10 cellular contexts compared by ENCODE assay signal in the genomic region with DNA sequence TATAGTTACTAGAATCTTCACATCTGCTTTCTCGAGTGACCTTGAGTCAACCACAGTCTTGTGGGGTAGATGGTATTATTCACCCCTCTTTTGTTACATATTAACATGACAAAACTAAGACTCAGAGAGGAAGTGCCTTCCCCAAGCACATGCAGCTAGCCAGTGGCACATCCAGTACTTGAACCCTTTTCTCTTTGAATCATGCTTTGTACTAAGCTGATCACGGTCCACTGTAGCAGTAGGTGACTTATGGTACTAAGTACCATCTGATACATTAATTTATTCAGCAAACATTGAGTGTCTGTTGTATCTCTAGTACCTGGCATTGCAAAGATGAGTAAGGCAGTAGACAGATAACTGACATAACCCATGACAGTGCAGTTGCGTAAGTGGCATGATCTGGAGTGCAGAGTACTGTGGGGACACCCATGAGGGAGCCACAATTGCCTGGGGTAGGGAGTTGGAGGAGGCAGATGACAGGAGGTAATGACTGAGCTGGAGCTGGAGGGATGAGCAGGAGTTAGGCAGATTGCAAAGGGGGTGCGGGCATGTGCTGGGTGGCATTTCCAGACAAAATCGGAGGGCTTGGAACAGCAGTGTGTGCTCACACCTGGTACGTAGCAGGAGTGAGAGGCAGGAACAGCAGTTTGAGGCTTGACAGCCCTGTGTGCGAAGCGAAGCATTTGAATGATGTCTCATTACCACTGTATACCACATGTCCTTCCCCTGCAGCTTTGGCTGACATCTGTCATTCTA. TPM values are rescaled to one million over a fixed set of nuclear protein-coding genes. Genes with fewer than 3 reads are reported as not detected.
DNase-seq lines count a peak whose midpoint lies in the region; ATAC-seq and TF ChIP-seq lines count a peak whose summit lies in the region.
"Had no signal": no experiment of that assay in that cellular context is flagged by ENCODE, and none has a peak within 500 bp of the region (broad histone marks: within the 10 kb centered on the region; RNA-seq: fewer than 3 reads in every experiment).

No MANE protein-coding gene starts in this region.

- DNase-seq in AG10803 (ENCODE audit: low read depth): peak; percentile 58
- DNase-seq in stimulated activated naive B cell treated with anti-CD40 and anti-IgM and Interleukin-4, amounts not matched to agents 10 μg/mL and 1 μg/mL and 100 μg/mL, for 72 hours: no peak
- no peak for DNase-seq in activated effector memory CD4-positive, alpha-beta T cell treated with Interleukin-2 at 50 U/mL for 16 hours
- DNase-seq in Karpas-422: no peak
- DNase-seq in cerebellar cortex (ENCODE audit: low spot score): no peak
- DNase-seq: activated naive CD8-positive, alpha-beta T cell treated with anti-CD3 and anti-CD28 coated beads, Interleukin-2, amount 10 ng/mL, durations not matched to agents 7 days and 5 days had no signal

- H4K20me1 ChIP-seq in Karpas-422 (ENCODE audit: insufficient read depth, low read depth, low read length): peaks cover 27% of the 10 kb centered on the region

- no peaks in the 10 kb centered on the region for H3K27me3 Mint-ChIP-seq in brain
- H3K27me3 Mint-ChIP-seq in stimulated activated naive B cell treated with anti-CD40 and anti-IgM and Interleukin-4, amounts not matched to agents 10 μg/mL and 1 μg/mL and 100 μg/mL, for 72 hours: no peaks in the 10 kb centered on the region
- H3K27me3 Mint-ChIP-seq: activated naive CD8-positive, alpha-beta T cell treated with anti-CD3 and anti-CD28 coated beads, Interleukin-2, amount 10 ng/mL, durations not matched to agents 7 days and 5 days had no signal

- H3K4me3 Mint-ChIP-seq in brain: no peak overlapping the region
- H3K4me3 Mint-ChIP-seq in stimulated activated naive B cell treated with anti-CD40 and anti-IgM and Interleukin-4, amounts not matched to agents 10 μg/mL and 1 μg/mL and 100 μg/mL, for 72 hours: no peak overlapping the region
- H3K4me3 Mint-ChIP-seq: activated naive CD8-positive, alpha-beta T cell treated with anti-CD3 and anti-CD28 coated beads, Interleukin-2, amount 10 ng/mL, durations not matched to agents 7 days and 5 days had no signal

- no peak overlapping the region for H3K4me2 ChIP-seq in Karpas-422 (ENCODE audit: low read depth, low read length, poor library complexity, severe bottlenecking)

- peak; percentile 77 for ATAC-seq in GM19324 (IDR thresholded peaks at IDR 0.05; ENCODE audit: low FRiP score, unreplicated experiment)
- peak; percentile 84 for ATAC-seq in HG03342 (IDR thresholded peaks at IDR 0.05; ENCODE audit: unreplicated experiment)
- peak; percentile 89 to 92 for ATAC-seq in stimulated activated naive B cell treated with anti-CD40 and anti-IgM and Interleukin-4, amounts not matched to agents 10 μg/mL and 1 μg/mL and 100 μg/mL, for 72 hours (replicated peaks)

- H3K4me3 ChIP-seq in AG10803 (ENCODE audit: low read length): no peak overlapping the region
- no peak overlapping the region for H3K4me3 ChIP-seq in Karpas-422 (ENCODE audit: low read length)

- H3K4me1 ChIP-seq in Karpas-422 (ENCODE audit: low read length): peaks cover 36% of the 10 kb centered on the region

- no peak overlapping the region for H3K9ac ChIP-seq in Karpas-422 (ENCODE audit: low read length)
- H3K9ac ChIP-seq: parathyroid adenoma had no signal

- H3K27ac Mint-ChIP-seq in brain: peak overlapping the region in 3 of 5 experiments; percentile 21 to 51 (median 25)
- H3K27ac Mint-ChIP-seq in stimulated activated naive B cell treated with anti-CD40 and anti-IgM and Interleukin-4, amounts not matched to agents 10 μg/mL and 1 μg/mL and 100 μg/mL, for 72 hours: no peak overlapping the region
- H3K27ac Mint-ChIP-seq: activated naive CD8-positive, alpha-beta T cell treated with anti-CD3 and anti-CD28 coated beads, Interleukin-2, amount 10 ng/mL, durations not matched to agents 7 days and 5 days had no signal

- peaks cover 30% of the 10 kb centered on the region for H3K36me3 Mint-ChIP-seq in brain
- H3K36me3 Mint-ChIP-seq in stimulated activated naive B cell treated with anti-CD40 and anti-IgM and Interleukin-4, amounts not matched to agents 10 μg/mL and 1 μg/mL and 100 μg/mL, for 72 hours: peaks cover 18 to 32% of the 10 kb centered on the region in 2 donors

- H3K9me3 Mint-ChIP-seq in brain: peaks cover 0 to 10% (median 0%) of the 10 kb centered on the region in 5 experiments
- H3K9me3 Mint-ChIP-seq in stimulated activated naive B cell treated with anti-CD40 and anti-IgM and Interleukin-4, amounts not matched to agents 10 μg/mL and 1 μg/mL and 100 μg/mL, for 72 hours: peaks cover 0 to 5% of the 10 kb centered on the region in 2 donors
- H3K9me3 Mint-ChIP-seq: activated naive CD8-positive, alpha-beta T cell treated with anti-CD3 and anti-CD28 coated beads, Interleukin-2, amount 10 ng/mL, durations not matched to agents 7 days and 5 days had no signal

- H3K36me3 ChIP-seq in Karpas-422 (ENCODE audit: insufficient read depth, low read length): no peaks in the 10 kb centered on the region

- peaks cover 64% of the 10 kb centered on the region for H3K4me1 Mint-ChIP-seq in brain
- H3K4me1 Mint-ChIP-seq in stimulated activated naive B cell treated with anti-CD40 and anti-IgM and Interleukin-4, amounts not matched to agents 10 μg/mL and 1 μg/mL and 100 μg/mL, for 72 hours: peaks cover 42 to 69% of the 10 kb centered on the region in 2 donors

- H3K9me3 ChIP-seq in Karpas-422 (ENCODE audit: low read length): no peaks in the 10 kb centered on the region

- no peak for TF ChIP-seq CTCF in AG10803 (conservative IDR thresholded peaks at IDR 0.05; ENCODE audit: low read length)
- TF ChIP-seq CTCF in brain (conservative IDR thresholded peaks at IDR 0.05): no peak

- no peak overlapping the region for H3K27ac ChIP-seq in Karpas-422 (ENCODE audit: low read length)
- H3K27ac ChIP-seq: parathyroid adenoma had no signal

- no peak overlapping the region for H2AFZ ChIP-seq in Karpas-422 (ENCODE audit: low read length)
- H2AFZ ChIP-seq: parathyroid adenoma had no signal

- no peaks in the 10 kb centered on the region for H3K9me2 ChIP-seq in Karpas-422 (replicated peaks; ENCODE audit: insufficient read depth, low read length)

- H3K79me2 ChIP-seq in Karpas-422 (ENCODE audit: low read length): peaks cover 98% of the 10 kb centered on the region
- H3K79me2 ChIP-seq: parathyroid adenoma had no signal

- H3K27me3 ChIP-seq in Karpas-422 (ENCODE audit: low read length): no peaks in the 10 kb centered on the region

RNA-seq across cellular contexts. Expression of a gene that starts 29.8 kb away (rescaled TPM):
- polyA plus RNA-seq in brain (ENCODE audit: insufficient read depth, low read depth, low replicate concordance): 29.2 TPM
- total RNA-seq in Karpas-422 (2014; rRNA removed; shearing (Covaris generic); ENCODE audit: low replicate concordance): 67.9 and 109 TPM in 2 replicates
